ENCODE assay signal across 8 cellular contexts in genomic region chr1:157992031-157992568, GRCh38. TPM values are rescaled to one million over a fixed set of nuclear protein-coding genes. Genes with fewer than 3 reads are reported as not detected.
DNase-seq lines count a peak whose midpoint lies in the region; ATAC-seq, FAIRE-seq and TF ChIP-seq lines count a peak whose summit lies in the region.

No MANE protein-coding gene starts in this region.

- 0 out of 2 replicates have a peak, but pooled peaks cover 5% of the 10 kb centered on the region for H3K27me3 ChIP-seq in GM23338 (ENCODE audit: insufficient read depth)

- DNase-seq in C1 segment of cervical spinal cord (lab: John Stamatoyannopoulos, UW) (peak in 10 of 14 donors; percentile 3 to 49 (median 33)), GM23338 (ENCODE audit: low spot score) (peak; percentile 87), NOMO-1 treated with DMSO at 0.1 percent for 48 hours (lab: John Stamatoyannopoulos, UW; ENCODE audit: unreplicated experiment) (peak; percentile 54), frontal cortex (ENCODE audit: low spot score in 2 of 2) (peak; percentile 65 to 66), osteocyte (ENCODE audit: extremely low spot score, unreplicated experiment) (peak; percentile 89), mesenteric fat pad (ENCODE audit: low spot score) (no peak), DMS79 treated with DMSO at 0.1 percent for 48 hours (lab: John Stamatoyannopoulos, UW) (no peak)
- peak; percentile 62 to 72 for DNase-seq in activated T-cell treated with anti-CD3 and anti-CD28 coated beads, Interleukin-2, amount 50 U/mL, for 48 hours

- no peaks in the 10 kb centered on the region; the same call in 1 of the 2 replicates for H4K20me1 ChIP-seq in GM23338 (replicated peaks; ENCODE audit: insufficient read depth)

- H3K4me3 Mint-ChIP-seq in GM23338 (peak overlapping the region; percentile 20; the same call in 2 of the 3 replicates), osteocyte (ENCODE audit: unreplicated experiment) (peak overlapping the region; percentile 16)

- no peaks in the 10 kb centered on the region for H3F3A ChIP-seq in GM23338 (replicated peaks; ENCODE audit: low read depth)

- H3K27me3 Mint-ChIP-seq in GM23338 (ENCODE audit: insufficient read depth, low read depth, poor library complexity), result peaks cover 20% of the 10 kb centered on the region
- H3K27me3 Mint-ChIP-seq in osteocyte (ENCODE audit: unreplicated experiment), result peaks cover 12% of the 10 kb centered on the region

- FAIRE-seq in frontal cortex (lab: Jason Lieb, UNC), result no peak

- no peaks in the 10 kb centered on the region for H3K36me3 ChIP-seq in GM23338 (ENCODE audit: insufficient read depth)

- H3K9me3 Mint-ChIP-seq in GM23338, result no peaks in the 10 kb centered on the region
- no peaks in the 10 kb centered on the region for H3K9me3 Mint-ChIP-seq in osteocyte (ENCODE audit: unreplicated experiment)

- H3K27ac Mint-ChIP-seq in GM23338 (no peak overlapping the region), osteocyte (ENCODE audit: unreplicated experiment) (peak overlapping the region; percentile 14)

- peaks cover 30% of the 10 kb centered on the region for H3K4me1 ChIP-seq in GM23338 (ENCODE audit: insufficient read depth)

- H2AFZ ChIP-seq in GM23338, result peak overlapping the region; percentile 67; the same call in 1 of the 2 replicates

- H3K79me2 ChIP-seq in GM23338 (replicated peaks; ENCODE audit: insufficient read depth), result peaks cover 35% of the 10 kb centered on the region

- TF ChIP-seq CTCF in GM23338 (conservative IDR thresholded peaks at IDR 0.05; ENCODE audit: low read depth in 2 of 2) (peak; percentile 94 to 97), osteocyte (IDR thresholded peaks at IDR 0.05) (peak; percentile 98)

- no peaks in the 10 kb centered on the region for H3K9me2 ChIP-seq in GM23338 (ENCODE audit: insufficient read depth)

- H3K4me1 Mint-ChIP-seq in GM23338 (peaks cover 38% of the 10 kb centered on the region), osteocyte (ENCODE audit: unreplicated experiment) (peaks cover 36% of the 10 kb centered on the region)

- no peak overlapping the region for H3K4me3 ChIP-seq in GM23338

- peak; percentile 42 for ATAC-seq in GM23338

- H3K36me3 Mint-ChIP-seq in GM23338 (ENCODE audit: low read depth) (no peaks in the 10 kb centered on the region; the same call in 2 of the 3 replicates), osteocyte (ENCODE audit: unreplicated experiment) (no peaks in the 10 kb centered on the region)

- H3K4me2 ChIP-seq in GM23338, result peak overlapping the region; percentile 93

- no peak overlapping the region for H3K27ac ChIP-seq in GM23338 (ENCODE audit: low read depth)

TF ChIP-seq in GM23338, 12 proteins besides CTCF, POLR2A, EP300 and RAD21 (continues in another document):
- TF ChIP-seq JUNB (IDR thresholded peaks at IDR 0.05; ENCODE audit: unreplicated experiment), result no peak
- 0 out of 2 replicates have a peak, but pooled peaks have one; percentile 55 for TF ChIP-seq ZNF462 (CRISPR knock-in tag; IDR thresholded peaks at IDR 0.05)
- no peak for TF ChIP-seq ETS1 (IDR thresholded peaks at IDR 0.05)
- TF ChIP-seq CREB1 (CRISPR knock-in tag; IDR thresholded peaks at IDR 0.05; ENCODE audit: low read depth), result no peak
- TF ChIP-seq POLR2AphosphoS5 (IDR thresholded peaks at IDR 0.05; ENCODE audit: low read depth), result no peak
- no peak for TF ChIP-seq NANOG (IDR thresholded peaks at IDR 0.05; ENCODE audit: borderline replicate concordance)
- 0 out of 2 replicates have a peak, but pooled peaks have one; percentile 8 for TF ChIP-seq ZNF114 (CRISPR knock-in tag; IDR thresholded peaks at IDR 0.05)

RNA-seq across cellular contexts. Expression of gene KIRREL1, which starts 1.3 kb away (rescaled TPM):
- 35.2 and 41.0 TPM in 2 replicates for total RNA-seq in GM23338 (2014; rRNA removed; shearing (Covaris generic))
- polyA plus RNA-seq in GM23338 (2016; fragmentation: Nextera tagmentation; extraction: Ambion mirVana), result 5.1 and 5.6 TPM in 2 replicates
- total RNA-seq in frontal cortex (13.5 TPM), osteocyte (122 TPM in 2 replicates), mesenteric fat pad (99.8 TPM)

Comparison
In these comparisons a context has a peak if more than half of its experiments do, and no peak if none do; other contexts are left out.
1. DNase-seq: peak in C1 segment of cervical spinal cord (10 of 14), GM23338 (single experiment), NOMO-1 treated with DMSO at 0.1 percent for 48 hours (single experiment), activated T-cell treated with anti-CD3 and anti-CD28 coated beads, Interleukin-2, amount 50 U/mL, for 48 hours (2 of 2), frontal cortex (2 of 2) and osteocyte (single experiment); none in mesenteric fat pad (single experiment) and DMS79 treated with DMSO at 0.1 percent for 48 hours (single experiment).